Comparison of ENCODE assay signal across 27 cellular contexts in the genomic region with DNA sequence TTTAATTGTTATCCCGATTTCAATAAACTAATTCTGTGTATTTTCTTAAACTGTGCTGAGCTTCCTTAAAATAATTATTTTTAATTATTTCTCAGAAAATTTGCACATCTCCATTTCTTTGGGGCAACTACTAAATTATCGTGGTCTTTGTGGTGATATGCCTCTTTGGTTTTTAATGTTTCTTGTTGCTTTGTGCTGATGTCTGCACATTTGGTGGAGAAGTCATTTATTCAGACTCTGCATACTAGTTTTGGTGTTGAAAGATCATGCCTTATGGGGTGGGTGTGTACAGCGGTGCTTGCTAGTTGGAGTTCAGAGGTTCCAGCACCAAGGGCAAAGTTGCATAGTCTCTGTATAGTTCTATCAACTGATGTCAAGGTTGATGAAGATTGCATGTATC.
"Had no signal": no experiment of that assay in that cellular context is flagged by ENCODE, and none has a peak within 500 bp of the region (broad histone marks: within the 10 kb centered on the region; RNA-seq: fewer than 3 reads in every experiment).

No MANE protein-coding gene starts in this region.

- DNase-seq: colonic mucosa; cortex of kidney; dermis blood vessel endothelial cell; dorsolateral prefrontal cortex; effector CD4-positive, alpha-beta T cell; effector CD8-positive, alpha-beta T cell; effector memory CD4-positive, alpha-beta T cell; effector memory CD8-positive, alpha-beta T cell; endodermal cell; erythroblast; esophagus squamous epithelium; foreskin fibroblast; foreskin keratinocyte; foreskin melanocyte; gastrocnemius medialis; glutamatergic neuron; head of caudate nucleus; heart left ventricle; heart right ventricle had no signal

- H3K9me3 ChIP-seq: colonic mucosa had no signal

- FAIRE-seq: colon, endometrium, endothelial cell of umbilical vein had no signal

- H3K36me3 ChIP-seq: colonic mucosa, esophagus muscularis mucosa, esophagus squamous epithelium, gastrocnemius medialis, gastroesophageal sphincter, heart left ventricle, heart right ventricle had no signal

- H3K27ac ChIP-seq: colonic mucosa, coronary artery, dorsolateral prefrontal cortex, epithelial cell of prostate, esophagus muscularis mucosa, esophagus squamous epithelium, foreskin keratinocyte, gastrocnemius medialis, gastroesophageal sphincter, heart left ventricle, heart right ventricle had no signal

- H3K4me3 ChIP-seq: colonic mucosa, coronary artery, dorsolateral prefrontal cortex, esophagus muscularis mucosa, esophagus squamous epithelium, gastrocnemius medialis, gastroesophageal sphincter, heart left ventricle, heart right ventricle had no signal

- ATAC-seq: effector memory CD8-positive, alpha-beta T cell; esophagus mucosa; foreskin keratinocyte; gastrocnemius medialis; gastroesophageal sphincter; heart left ventricle; heart right ventricle had no signal

- H3K4me1 ChIP-seq: colonic mucosa, esophagus muscularis mucosa, esophagus squamous epithelium, foreskin keratinocyte, gastrocnemius medialis, gastroesophageal sphincter, heart left ventricle, heart right ventricle had no signal

- H3K27me3 ChIP-seq: colonic mucosa, dorsolateral prefrontal cortex, esophagus muscularis mucosa, esophagus squamous epithelium, foreskin keratinocyte, gastrocnemius medialis, gastroesophageal sphincter, heart left ventricle, heart right ventricle had no signal
